20 cellular contexts compared by ENCODE assay signal in genomic region chr2:121576263-121576662, GRCh38. TPM values are rescaled to one million over a fixed set of nuclear protein-coding genes. Genes with fewer than 3 reads are reported as not detected.
A peak's percentile ranks its signal among the peaks of the same experiment; 100 is the strongest.
DNase-seq lines count a peak whose midpoint lies in the region; ATAC-seq, FAIRE-seq and TF ChIP-seq lines count a peak whose summit lies in the region.
"Had no signal": no experiment of that assay in that cellular context is flagged by ENCODE, and none has a peak within 500 bp of the region (broad histone marks: within the 10 kb centered on the region; RNA-seq: fewer than 3 reads in every experiment).

No MANE protein-coding gene starts in this region.

- H3K36me3 ChIP-seq in K562 (ENCODE audit: control insufficient read depth, insufficient read depth, low read length), result no peaks in the 10 kb centered on the region
- H3K36me3 ChIP-seq: BE2C, HAP-1 had no signal

- H3K9ac ChIP-seq in K562 (ENCODE audit: insufficient read depth in 1 of 2, low read depth in 2 of 2, low read length in 2 of 2), result no peak overlapping the region

- no peak overlapping the region for H3K4me2 ChIP-seq in K562 (ENCODE audit: insufficient read depth, low read length)
- H3K4me2 ChIP-seq: GM23338 had no signal

- peaks cover 10% of the 10 kb centered on the region for H3K4me1 Mint-ChIP-seq in progenitor cell of endocrine pancreas (ENCODE audit: low read depth)

- H3K9me3 ChIP-seq in K562 (replicated peaks; ENCODE audit: control insufficient read depth, insufficient read depth, low read depth, low read length), result no peaks in the 10 kb centered on the region
- H3K9me3 ChIP-seq: BE2C, HAP-1 had no signal

- no TSS peak for BruUV-seq in K562 (replicated peaks; lab: Mats Ljungman, UMichigan)

- H3K79me2 ChIP-seq in K562 (ENCODE audit: control insufficient read depth, insufficient read depth, low read length), result peaks cover 25% of the 10 kb centered on the region

- TF ChIP-seq CTCF in K562 (IDR thresholded peaks at IDR 0.05 in 2 of 3, conservative IDR thresholded peaks at IDR 0.05 in 1 of 3; ENCODE audit: insufficient read depth in 2 of 3, low read depth in 1 of 3, low read length in 3 of 3) (no peak), progenitor cell of endocrine pancreas (IDR thresholded peaks at IDR 0.05; ENCODE audit: unreplicated experiment) (no peak)

- peak; percentile 31 for FAIRE-seq in HTR-8/SVneo (lab: Jason Lieb, UNC)
- peak; percentile 63 for FAIRE-seq in K562 (lab: Jason Lieb, UNC)
- FAIRE-seq: A204.1, GM12878, GM18507 had no signal

- no peaks in the 10 kb centered on the region for H3K9me3 Mint-ChIP-seq in progenitor cell of endocrine pancreas (ENCODE audit: low read depth)
- H3K9me3 Mint-ChIP-seq: CD4-positive, alpha-beta memory T cell; GM23338; HFFc6; IgD-negative memory B cell had no signal

- intact Hi-C loops in K562 (cut with micrococcal nuclease), result no loop called here

- WGBS in K562 (ENCODE audit: insufficient coverage, low coverage, missing lambda C conversion rate), result 6% methylated on average over 1 of the region's 1 CpG

- peak overlapping the region; percentile 77 for H3K27ac Mint-ChIP-seq in progenitor cell of endocrine pancreas
- H3K27ac Mint-ChIP-seq: GM23338, HFFc6 had no signal

- no peaks in the 10 kb centered on the region for H3K27me3 Mint-ChIP-seq in progenitor cell of endocrine pancreas
- H3K27me3 Mint-ChIP-seq: CD4-positive, alpha-beta memory T cell; IgD-negative memory B cell had no signal

- DNase-seq in HTR-8/SVneo (ENCODE audit: insufficient read length, low spot score) (no peak), K562 (ENCODE audit: extremely low read depth in 1 of 4, low spot score in 3 of 4) (no peak), progenitor cell of endocrine pancreas (ENCODE audit: low spot score, unreplicated experiment) (no peak), AG20443 (ENCODE audit: low spot score) (no peak), activated gamma-delta T cell treated with Interleukin-2 at 50 U/mL for 16 hours (no peak)
- no peak for DNase-seq in activated T-cell treated with anti-CD3 and anti-CD28 coated beads, Interleukin-2, amount 50 U/mL, for 1 hour
- DNase-seq: BE2C; CD4-positive, alpha-beta memory T cell; DMS79; HFFc6 had no signal

- POLR2A ChIA-PET in K562 (lab: Yijun Ruan, JAX), result interaction anchor here (0.6 to 2.1 kb wide), 4 partner anchors 10 to 46 kb away, joined by 3 to 6 read pairs (median 6); partner anchors contain the start of gene RNU4ATAC

- no peak overlapping the region for H3K4me3 Mint-ChIP-seq in progenitor cell of endocrine pancreas (ENCODE audit: low read depth)
- H3K4me3 Mint-ChIP-seq: GM23338, HFFc6, IgD-negative memory B cell had no signal

- no peak; the same call in 1 of the 2 replicates for TF ChIP-seq EP300 in K562 (IDR thresholded peaks at IDR 0.05; ENCODE audit: low read length)

- peaks cover 2% of the 10 kb centered on the region for H3K36me3 Mint-ChIP-seq in progenitor cell of endocrine pancreas (ENCODE audit: insufficient read depth)

- H3K27ac ChIP-seq in K562 (ENCODE audit: extremely low read depth, low read depth, low read length), result no peak overlapping the region
- H3K27ac ChIP-seq: C4-2B, HL-60 had no signal

- ATAC-seq in K562 (peak; percentile 80), HG03025 (IDR thresholded peaks at IDR 0.05; ENCODE audit: low FRiP score, unreplicated experiment) (no peak)
- ATAC-seq: GM12878, GM23338 had no signal

- H3K9me1 ChIP-seq in K562 (ENCODE audit: control insufficient read depth, insufficient read depth, low read length), result no peaks in the 10 kb centered on the region

- CTCF ChIA-PET in K562 (lab: Yijun Ruan, JAX; ENCODE audit: low intra/inter-chr PET ratio), result no interaction called here

- H4K20me1 ChIP-seq in K562 (replicated peaks; ENCODE audit: control insufficient read depth, insufficient read depth, low read length), result no peaks in the 10 kb centered on the region

- H2AFZ ChIP-seq in K562 (ENCODE audit: low read depth, low read length), result no peak overlapping the region
- H2AFZ ChIP-seq: GM23338 had no signal

- in situ Hi-C loops in K562 (cut with MboI), result no loop called here

- no peak for TF ChIP-seq POLR2A in K562 (conservative IDR thresholded peaks at IDR 0.05)

- TF ChIP-seq RAD21 in K562 (CRISPR knock-in tag; conservative IDR thresholded peaks at IDR 0.05 in 1 of 2, IDR thresholded peaks at IDR 0.05 in 1 of 2), result no peak

- H3K4me3 ChIP-seq in K562, result no peak overlapping the region
- H3K4me3 ChIP-seq: GM12878, GM23338, HAP-1 had no signal

- H3K27me3 ChIP-seq in K562 (ENCODE audit: control insufficient read depth in 2 of 2, insufficient read depth in 2 of 2, low read length in 2 of 2), result no peaks in the 10 kb centered on the region
- H3K27me3 ChIP-seq: BE2C had no signal

- H3K4me1 ChIP-seq in K562 (replicated peaks in 1 of 2; ENCODE audit: control insufficient read depth in 2 of 2, insufficient read depth in 2 of 2, low read length in 2 of 2), result peaks cover 0 to 5% of the 10 kb centered on the region in 2 experiments; a peak in 3 of 5 replicates

TF ChIP-seq in K562, 482 proteins besides CTCF, POLR2A, EP300 and RAD21 (continues in another document):
- TF ChIP-seq TCF3 (CRISPR knock-in tag; IDR thresholded peaks at IDR 0.05) (peak; percentile 54), ZEB2 (IDR thresholded peaks at IDR 0.05) (0 out of 2 replicates have a peak, but pooled peaks have one; percentile 28), ATF2 (CRISPR knock-in tag; IDR thresholded peaks at IDR 0.05) (no peak), TEAD4 (IDR thresholded peaks at IDR 0.05; ENCODE audit: low read length) (0 out of 2 replicates have a peak, but pooled peaks have one; percentile 12), TEAD4 (CRISPR knock-in tag; IDR thresholded peaks at IDR 0.05; ENCODE audit: borderline replicate concordance) (no peak), PREB (CRISPR knock-in tag; IDR thresholded peaks at IDR 0.05) (no peak), SRSF3 (IDR thresholded peaks at IDR 0.05; ENCODE audit: insufficient read depth, low read length) (no peak), ILF3 (IDR thresholded peaks at IDR 0.05; ENCODE audit: borderline replicate concordance) (no peak), DMBX1 (CRISPR knock-in tag; IDR thresholded peaks at IDR 0.05; ENCODE audit: borderline replicate concordance) (peak; percentile 58; the same call in 1 of the 2 replicates), ARID1B (IDR thresholded peaks at IDR 0.05) (peak; percentile 41), RBM39 (optimal IDR thresholded peaks at IDR 0.05; ENCODE audit: low read depth, low read length) (no peak), TAL1 (IDR thresholded peaks at IDR 0.05) (peak; percentile 25; the same call in 1 of the 2 replicates), SMAD4 (CRISPR knock-in tag; conservative IDR thresholded peaks at IDR 0.05) (peak; percentile 67), POLR2H (tag; IDR thresholded peaks at IDR 0.05; ENCODE audit: low read depth) (no peak), ZNF584 (CRISPR knock-in tag; IDR thresholded peaks at IDR 0.05; ENCODE audit: low read depth) (0 out of 2 replicates have a peak, but pooled peaks have one; percentile 48)
- TF ChIP-seq, protein P1, sequence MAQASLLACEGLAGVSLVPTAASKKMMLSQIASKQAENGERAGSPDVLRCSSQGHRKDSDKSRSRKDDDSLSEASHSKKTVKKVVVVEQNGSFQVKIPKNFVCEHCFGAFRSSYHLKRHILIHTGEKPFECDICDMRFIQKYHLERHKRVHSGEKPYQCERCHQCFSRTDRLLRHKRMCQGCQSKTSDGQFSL (CRISPR knock-in tag; IDR thresholded peaks at IDR 0.05), result no peak
- TF ChIP-seq, protein P1 (tag; IDR thresholded peaks at IDR 0.05), result no peak

RNA-seq across cellular contexts. Expression of gene RNU4ATAC, which starts 45.6 kb away (rescaled TPM):
- under 0.01 TPM in 2 replicates for total RNA-seq in K562 (2011; cell fraction: chromatin; rRNA removed; ENCODE audit: low replicate concordance)
- under 0.01 TPM in 2 replicates for total RNA-seq in K562 (2011; cell fraction: nucleolus; rRNA removed)
- total RNA-seq in K562 (2011; cell fraction: nucleoplasm; rRNA removed), result under 0.01 TPM in 2 replicates
- not detected in 2 replicates for total RNA-seq in K562 (2014; rRNA removed)
- 90.8 TPM in 1 of 2 replicates, not detected in the other for total RNA-seq in K562 (2014; rRNA removed; fragmentation: Illumina TruSeq; extraction: Trizol)
- not detected in 2 replicates for total RNA-seq in K562 (2015; rRNA removed; fragmentation: Illumina TruSeq; extraction: Trizol)
- total RNA-seq in K562 (2021), result 8.6 TPM in 1 of 2 replicates, not detected in the other
- polyA plus RNA-seq in K562 (2011; rRNA removed), result not detected in 2 replicates
- not detected in 2 replicates for polyA plus RNA-seq in K562 (2011; cell fraction: cytosol; rRNA removed)
- under 0.01 TPM in 1 of 2 replicates, not detected in the other for polyA plus RNA-seq in K562 (2011; cell fraction: nucleus; rRNA removed)
- polyA plus RNA-seq in K562 (2012), result not detected in 2 replicates
- polyA plus RNA-seq in K562 (2014; fragmentation: Illumina TruSeq; extraction: Trizol), result not detected in 2 replicates
- not detected for polyA plus RNA-seq in K562 (2014; fragmentation: Nextera tagmentation; extraction: Ambion mirVana)
- polyA plus RNA-seq in K562 (2014; rRNA removed), result not detected in 2 replicates
- 3,330 and 5,735 TPM in 2 replicates for polyA minus RNA-seq in K562 (2011; rRNA and poly(A)+ RNA removed)
- 3,188 and 9,893 TPM in 2 replicates for polyA minus RNA-seq in K562 (2011; cell fraction: cytosol; rRNA and poly(A)+ RNA removed)
- polyA minus RNA-seq in K562 (2011; cell fraction: nucleus; rRNA and poly(A)+ RNA removed), result under 0.01 TPM in 2 replicates
- not detected in 2 replicates for total RNA-seq in progenitor cell of endocrine pancreas
- total RNA-seq: CD4-positive, alpha-beta memory T cell; G401; GM12878; GM23338; HFFc6 had no signal
- polyA plus RNA-seq: CD4-positive, alpha-beta memory T cell; GM23338; IgD-negative memory B cell had no signal
